ENCODE assay signal across 8 cellular contexts in genomic region chr10:15167411-15168295, GRCh38. TPM values are rescaled to one million over a fixed set of nuclear protein-coding genes. Genes with fewer than 3 reads are reported as not detected.
DNase-seq lines count a peak whose midpoint lies in the region; ATAC-seq and TF ChIP-seq lines count a peak whose summit lies in the region.

No MANE protein-coding gene starts in this region.

- TF ChIP-seq CTCF in GM12864 (IDR thresholded peaks at IDR 0.05; ENCODE audit: low read depth, low read length, missing control alignments), result peak; percentile 44
- TF ChIP-seq CTCF in WI38 (IDR thresholded peaks at IDR 0.05; ENCODE audit: low read depth, low read length), result peak; percentile 66
- TF ChIP-seq CTCF in chondrocyte (IDR thresholded peaks at IDR 0.05), result peak; percentile 70

- DNase-seq in GM12864 (ENCODE audit: low read depth), result no peak
- no peak for DNase-seq in chondrocyte (ENCODE audit: low spot score)
- peak; percentile 33 for DNase-seq in kidney glomerular epithelial cell (lab: John Stamatoyannopoulos, UW)
- peak; percentile 4 to 16 for DNase-seq in stimulated activated CD4-positive, alpha-beta T cell treated with anti-CD3 and anti-CD28 coated beads, Interleukin-15, amount 100 ng/mL, for 1 hour (ENCODE audit: low read depth in 1 of 2, low spot score in 1 of 2)
- DNase-seq in NCI-H2081 treated with DMSO at 0.1 percent for 48 hours (lab: John Stamatoyannopoulos, UW), result no peak

- peak overlapping the region; percentile 85 for H3K4me3 Mint-ChIP-seq in chondrocyte (ENCODE audit: unreplicated experiment)

- peak overlapping the region; percentile 94 for H3K4me3 ChIP-seq in GM12864 (ENCODE audit: low read depth, low read length)
- H3K4me3 ChIP-seq in WI38 (ENCODE audit: low read depth, low read length), result peak overlapping the region; percentile 86

- no peak for TF ChIP-seq RAD21 in Ishikawa (IDR thresholded peaks at IDR 0.05; ENCODE audit: low read depth)

- H3K27ac Mint-ChIP-seq in chondrocyte (ENCODE audit: unreplicated experiment), result peak overlapping the region; percentile 90

- peak; percentile 40 for ATAC-seq in GM21786 (IDR thresholded peaks at IDR 0.05; ENCODE audit: unreplicated experiment)

- no peaks in the 10 kb centered on the region for H3K9me3 Mint-ChIP-seq in chondrocyte (ENCODE audit: low read depth)

- peaks cover 32% of the 10 kb centered on the region for H3K4me1 Mint-ChIP-seq in chondrocyte (ENCODE audit: low read depth)

- no peaks in the 10 kb centered on the region for H3K36me3 Mint-ChIP-seq in chondrocyte (ENCODE audit: low read depth)

- TF ChIP-seq EP300 in Ishikawa (IDR thresholded peaks at IDR 0.05; ENCODE audit: borderline replicate concordance), result no peak

- H3K27me3 Mint-ChIP-seq in chondrocyte (ENCODE audit: low read depth), result no peaks in the 10 kb centered on the region

TF ChIP-seq in Ishikawa, 13 proteins besides CTCF, POLR2A, EP300 and RAD21:
- TF ChIP-seq EGR1 (IDR thresholded peaks at IDR 0.05), result 0 out of 2 replicates have a peak, but pooled peaks have one; percentile 34
- TF ChIP-seq NFIC (IDR thresholded peaks at IDR 0.05), result no peak
- no peak for TF ChIP-seq YY1 (IDR thresholded peaks at IDR 0.05; ENCODE audit: low read depth)
- no peak for TF ChIP-seq MAX (IDR thresholded peaks at IDR 0.05)
- TF ChIP-seq ZBTB7A (IDR thresholded peaks at IDR 0.05; ENCODE audit: low read depth), result peak; percentile 79; the same call in 1 of the 2 replicates
- no peak for TF ChIP-seq CREB1 (IDR thresholded peaks at IDR 0.05; ENCODE audit: low read depth)

RNA-seq across cellular contexts. Expression of gene NMT2, which starts 0.8 kb away (rescaled TPM):
- 13.7 to 16.0 TPM (median 14.5 TPM) in 3 replicates for total RNA-seq in chondrocyte

Comparison
In these comparisons a context has a peak if more than half of its experiments do, and no peak if none do; other contexts are left out.
1. DNase-seq: peak in kidney glomerular epithelial cell (single experiment) and stimulated activated CD4-positive, alpha-beta T cell treated with anti-CD3 and anti-CD28 coated beads, Interleukin-15, amount 100 ng/mL, for 1 hour (2 of 2); none in GM12864 (single experiment), chondrocyte (single experiment) and NCI-H2081 treated with DMSO at 0.1 percent for 48 hours (single experiment).
2. Peak in every context shown above with its lines, with median percentiles within 50 percentile points of each other: CTCF ChIP-seq.